Comparison of ENCODE assay signal across 19 cellular contexts in genomic region chr12:97075583-97076268, GRCh38.
DNase-seq lines count a peak whose midpoint lies in the region; ATAC-seq and TF ChIP-seq lines count a peak whose summit lies in the region.
"Had no signal": no experiment of that assay in that cellular context is flagged by ENCODE, and none has a peak within 500 bp of the region (broad histone marks: within the 10 kb centered on the region; RNA-seq: fewer than 3 reads in every experiment).

No MANE protein-coding gene starts in this region.

- peaks cover 12% of the 10 kb centered on the region for H3F3A ChIP-seq in neural progenitor cell (ENCODE audit: low read depth)

- peaks cover 5% of the 10 kb centered on the region for H3K9me3 Mint-ChIP-seq in neural progenitor cell
- no peaks in the 10 kb centered on the region for H3K9me3 Mint-ChIP-seq in natural killer cell treated with Interleukin-12 subunit alpha and Interleukin-12 subunit beta and Interleukin-15 and Interleukin-18, amount 100 ng/mL, for 72 hours
- H3K9me3 Mint-ChIP-seq: H9, IgD-negative memory B cell, naive B cell had no signal

- H3K27me3 Mint-ChIP-seq in neural progenitor cell (ENCODE audit: insufficient read depth, low read depth): peaks cover 8% of the 10 kb centered on the region
- no peaks in the 10 kb centered on the region for H3K27me3 Mint-ChIP-seq in natural killer cell treated with Interleukin-12 subunit alpha and Interleukin-12 subunit beta and Interleukin-15 and Interleukin-18, amount 100 ng/mL, for 72 hours
- H3K27me3 Mint-ChIP-seq: IgD-negative memory B cell had no signal

- H3K9ac ChIP-seq in neural progenitor cell: no peak overlapping the region

- peak overlapping the region; percentile 15 for H3K4me2 ChIP-seq in neural progenitor cell

- DNase-seq in DMS79 treated with DMSO at 0.1 percent for 48 hours (lab: John Stamatoyannopoulos, UW) (peak; percentile 62), astrocyte of the cerebellum (ENCODE audit: low read depth) (peak; percentile 28), neural progenitor cell (ENCODE audit: low spot score) (peak; percentile 28), NCI-H187 treated with DMSO at 0.1 percent for 48 hours (lab: John Stamatoyannopoulos, UW) (no peak)
- DNase-seq in activated T-cell treated with anti-CD3 and anti-CD28 coated beads, Interleukin-2, amount 50 U/mL, for 48 hours: no peak
- DNase-seq in natural killer cell treated with Interleukin-12 subunit alpha and Interleukin-12 subunit beta and Interleukin-15 and Interleukin-18, amount 100 ng/mL, for 72 hours (ENCODE audit: low spot score): no peak
- DNase-seq: activated CD8-positive, alpha-beta memory T cell treated with anti-CD3 and anti-CD28 coated beads for 24 hours; activated effector memory CD4-positive, alpha-beta T cell treated with anti-CD3 and anti-CD28 coated beads, Interleukin-2, amount 50 U/mL, for 16 hours; aorta; Caco-2; H9; kidney; naive B cell; NCI-H1092; NCI-H2171; stimulated activated naive CD4-positive, alpha-beta T cell had no signal

- TF ChIP-seq POLR2A in gastroesophageal sphincter (IDR thresholded peaks at IDR 0.05): no peak

- H3K27ac ChIP-seq in gastroesophageal sphincter (peak overlapping the region in 3 of 4 donors; percentile 29 to 61 (median 60)), neural progenitor cell (peak overlapping the region; percentile 50)

- H2AFZ ChIP-seq in neural progenitor cell (replicated peaks): peak overlapping the region; percentile 99

- WGBS in gastroesophageal sphincter (ENCODE audit: low coverage in 1 of 2), 2 donors: 15 to 24% methylated on average over 7 of the region's 7 CpGs

- TF ChIP-seq EP300 in gastroesophageal sphincter (IDR thresholded peaks at IDR 0.05): no peak

- no peaks in the 10 kb centered on the region for H4K20me1 ChIP-seq in neural progenitor cell (ENCODE audit: low read depth)

- H3K27me3 ChIP-seq in gastroesophageal sphincter (no peaks in the 10 kb centered on the region), neural progenitor cell (no peaks in the 10 kb centered on the region)

- peaks cover 0 to 18% (median 4%) of the 10 kb centered on the region in 3 donors for H3K4me1 ChIP-seq in gastroesophageal sphincter
- peaks cover 18% of the 10 kb centered on the region for H3K4me1 ChIP-seq in neural progenitor cell
- H3K4me1 ChIP-seq: Caco-2 had no signal

- no peak overlapping the region for H3K4me3 ChIP-seq in astrocyte of the cerebellum (ENCODE audit: low read depth, low read length)
- no peak overlapping the region for H3K4me3 ChIP-seq in gastroesophageal sphincter
- no peak overlapping the region for H3K4me3 ChIP-seq in neural progenitor cell

- in situ Hi-C loops in astrocyte of the cerebellum (cut with HindIII; ENCODE audit: low sequenced_read_pairs): no loop called here

- H3K79me2 ChIP-seq in neural progenitor cell (ENCODE audit: low read depth): no peaks in the 10 kb centered on the region

- TF ChIP-seq CTCF in astrocyte of the cerebellum (IDR thresholded peaks at IDR 0.05; ENCODE audit: low read depth, low read length, missing control alignments): no peak
- TF ChIP-seq CTCF in gastroesophageal sphincter (IDR thresholded peaks at IDR 0.05): no peak
- no peak for TF ChIP-seq CTCF in neural progenitor cell (IDR thresholded peaks at IDR 0.05)

- H3K4me3 Mint-ChIP-seq in neural progenitor cell: peak overlapping the region; percentile 27
- H3K4me3 Mint-ChIP-seq in natural killer cell treated with Interleukin-12 subunit alpha and Interleukin-12 subunit beta and Interleukin-15 and Interleukin-18, amount 100 ng/mL, for 72 hours: no peak overlapping the region
- H3K4me3 Mint-ChIP-seq: H9, IgD-negative memory B cell, naive B cell had no signal

- H3K9me3 ChIP-seq in gastroesophageal sphincter: no peaks in the 10 kb centered on the region
- H3K9me3 ChIP-seq in neural progenitor cell (ENCODE audit: low read depth): no peaks in the 10 kb centered on the region
- H3K9me3 ChIP-seq: Caco-2 had no signal

- H3K4me1 Mint-ChIP-seq in neural progenitor cell: peaks cover 34% of the 10 kb centered on the region
- no peaks in the 10 kb centered on the region for H3K4me1 Mint-ChIP-seq in natural killer cell treated with Interleukin-12 subunit alpha and Interleukin-12 subunit beta and Interleukin-15 and Interleukin-18, amount 100 ng/mL, for 72 hours (ENCODE audit: low read depth in 2 of 2)
- H3K4me1 Mint-ChIP-seq: IgD-negative memory B cell, naive B cell had no signal

- ATAC-seq in gastroesophageal sphincter: no peak
- no peak for ATAC-seq in natural killer cell treated with Interleukin-12 subunit alpha and Interleukin-12 subunit beta and Interleukin-15 and Interleukin-18, amount 100 ng/mL, for 72 hours
- ATAC-seq in GM19035 (IDR thresholded peaks at IDR 0.05; ENCODE audit: unreplicated experiment): no peak

- H3K27ac Mint-ChIP-seq in neural progenitor cell: peak overlapping the region; percentile 100
- no peak overlapping the region for H3K27ac Mint-ChIP-seq in natural killer cell treated with Interleukin-12 subunit alpha and Interleukin-12 subunit beta and Interleukin-15 and Interleukin-18, amount 100 ng/mL, for 72 hours
- H3K27ac Mint-ChIP-seq: IgD-negative memory B cell, naive B cell had no signal

- no peaks in the 10 kb centered on the region for H3K36me3 ChIP-seq in gastroesophageal sphincter
- H3K36me3 ChIP-seq in neural progenitor cell: no peaks in the 10 kb centered on the region

- peaks cover 3% of the 10 kb centered on the region for H3K36me3 Mint-ChIP-seq in neural progenitor cell
- H3K36me3 Mint-ChIP-seq in natural killer cell treated with Interleukin-12 subunit alpha and Interleukin-12 subunit beta and Interleukin-15 and Interleukin-18, amount 100 ng/mL, for 72 hours: no peaks in the 10 kb centered on the region
- H3K36me3 Mint-ChIP-seq: IgD-negative memory B cell, naive B cell had no signal

Comparison
In these comparisons a context has a peak if more than half of its experiments do, and no peak if none do; other contexts are left out.
1. DNase-seq: peak in DMS79 treated with DMSO at 0.1 percent for 48 hours (single experiment), astrocyte of the cerebellum (single experiment) and neural progenitor cell (single experiment); none in NCI-H187 treated with DMSO at 0.1 percent for 48 hours (single experiment), activated T-cell treated with anti-CD3 and anti-CD28 coated beads, Interleukin-2, amount 50 U/mL, for 48 hours (0 of 2) and natural killer cell treated with Interleukin-12 subunit alpha and Interleukin-12 subunit beta and Interleukin-15 and Interleukin-18, amount 100 ng/mL, for 72 hours (single experiment).